In the genomic region with DNA sequence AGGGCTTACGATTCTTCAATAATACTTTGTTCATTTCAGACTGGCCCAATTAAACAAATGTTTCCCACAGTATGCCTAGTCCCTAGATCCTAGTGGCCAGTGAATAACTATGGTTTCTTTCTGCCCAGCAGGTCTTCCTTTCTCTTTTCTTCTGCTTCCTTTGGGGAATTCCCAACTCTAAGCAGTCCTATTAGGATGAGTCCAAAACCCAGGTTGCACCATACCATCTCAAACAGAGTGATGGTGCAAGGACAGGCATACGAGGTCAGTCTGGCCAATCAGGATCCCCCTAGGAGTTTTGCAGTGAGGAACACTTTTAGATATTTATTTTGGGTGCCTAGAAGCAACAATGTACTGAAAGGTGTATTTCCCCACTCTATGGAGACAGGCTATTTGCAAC, we compare ENCODE assay signal across 25 cellular contexts. TPM values are rescaled to one million over a fixed set of nuclear protein-coding genes. Genes with fewer than 3 reads are reported as not detected.
DNase-seq lines count a peak whose midpoint lies in the region; ATAC-seq, FAIRE-seq and TF ChIP-seq lines count a peak whose summit lies in the region.
"Had no signal": no experiment of that assay in that cellular context is flagged by ENCODE, and none has a peak within 500 bp of the region (broad histone marks: within the 10 kb centered on the region; RNA-seq: fewer than 3 reads in every experiment).

No MANE protein-coding gene starts in this region.

- TF ChIP-seq CTCF in GM23338 (conservative IDR thresholded peaks at IDR 0.05; ENCODE audit: low read depth in 2 of 2) (no peak), WTC11 (IDR thresholded peaks at IDR 0.05) (no peak), HepG2 (CRISPR knock-in tag; IDR thresholded peaks at IDR 0.05) (no peak), suprapubic skin (IDR thresholded peaks at IDR 0.05) (no peak)

- H3K4me1 Mint-ChIP-seq in GM23338, result peaks cover 5% of the 10 kb centered on the region; the same call in 2 of the 3 replicates
- H3K4me1 Mint-ChIP-seq in WTC11, result peaks cover 2% of the 10 kb centered on the region; the same call in 1 of the 2 replicates
- no peaks in the 10 kb centered on the region for H3K4me1 Mint-ChIP-seq in activated T-helper 17 cell treated with anti-CD3 and anti-CD28 coated beads, Interleukin-2, amount 50 U/mL, for 72 hours

- peaks cover 65% of the 10 kb centered on the region for H3K79me2 ChIP-seq in GM23338 (replicated peaks; ENCODE audit: insufficient read depth)
- H3K79me2 ChIP-seq in HepG2 (ENCODE audit: insufficient read depth, low read length), result peaks cover 43% of the 10 kb centered on the region

- H3K9me3 Mint-ChIP-seq in GM23338 (no peaks in the 10 kb centered on the region), WTC11 (no peaks in the 10 kb centered on the region)
- no peaks in the 10 kb centered on the region for H3K9me3 Mint-ChIP-seq in activated T-helper 17 cell treated with anti-CD3 and anti-CD28 coated beads, Interleukin-2, amount 50 U/mL, for 72 hours
- H3K9me3 Mint-ChIP-seq: CD8-positive, alpha-beta T cell; HFFc6 had no signal

- CTCF ChIA-PET in WTC11 (lab: Charles Lee), result interaction anchor here (1.1 to 1.2 kb wide), 2 partner anchors 40 to 81 kb away, joined by 3 read pairs; no protein-coding TSS in a partner anchor
- CTCF ChIA-PET in HepG2 (lab: Yijun Ruan, JAX; ENCODE audit: low intra/inter-chr PET ratio, low total read pairs), result no interaction called here

- no peak overlapping the region for H3K27ac Mint-ChIP-seq in GM23338
- peak overlapping the region; percentile 25; the same call in 1 of the 2 replicates for H3K27ac Mint-ChIP-seq in WTC11
- H3K27ac Mint-ChIP-seq in activated T-helper 17 cell treated with anti-CD3 and anti-CD28 coated beads, Interleukin-2, amount 50 U/mL, for 72 hours, result no peak overlapping the region
- H3K27ac Mint-ChIP-seq: CD8-positive, alpha-beta T cell; HFFc6 had no signal

- H3K36me3 ChIP-seq in GM23338 (ENCODE audit: insufficient read depth) (no peaks in the 10 kb centered on the region), HepG2 (replicated peaks in 1 of 2; ENCODE audit: control insufficient read depth in 1 of 2, insufficient read depth in 2 of 2, low read length in 2 of 2) (peaks cover 1 to 14% of the 10 kb centered on the region in 2 experiments; a peak in 4 of 5 replicates), suprapubic skin (no peaks in the 10 kb centered on the region)
- H3K36me3 ChIP-seq: MG63 had no signal

- H4K20me1 ChIP-seq in GM23338 (replicated peaks; ENCODE audit: insufficient read depth), result peaks cover 4% of the 10 kb centered on the region
- H4K20me1 ChIP-seq in HepG2 (ENCODE audit: insufficient read depth, low read length), result no peaks in the 10 kb centered on the region

- H3K9me3 ChIP-seq in HepG2 (ENCODE audit: low read length), result no peaks in the 10 kb centered on the region
- H3K9me3 ChIP-seq in suprapubic skin, result no peaks in the 10 kb centered on the region
- H3K9me3 ChIP-seq: HAP-1, MG63 had no signal

- H3K4me3 ChIP-seq in GM23338 (no peak overlapping the region), HepG2 (replicated peaks in 1 of 3; ENCODE audit: insufficient read depth in 1 of 3, low read depth in 2 of 3, low read length in 3 of 3) (no peak overlapping the region), suprapubic skin (no peak overlapping the region)
- H3K4me3 ChIP-seq: HAP-1, MG63, PC-9 had no signal

- no peaks in the 10 kb centered on the region for H3K9me2 ChIP-seq in GM23338 (ENCODE audit: insufficient read depth)

- WGBS in HepG2 (ENCODE audit: low lambda C conversion rate), result 55% methylated on average over 2 of the region's 2 CpGs
- 79% methylated on average over 2 of the region's 2 CpGs for WGBS in suprapubic skin

- TF ChIP-seq RAD21 in HepG2 (CRISPR knock-in tag; IDR thresholded peaks at IDR 0.05), result no peak

- ATAC-seq in GM23338 (peak; percentile 52; the same call in 2 of the 3 replicates), WTC11 (no peak), HepG2 (peak; percentile 41), GM19328 (IDR thresholded peaks at IDR 0.05; ENCODE audit: unreplicated experiment) (no peak)
- no peak for ATAC-seq in activated T-helper 17 cell treated with anti-CD3 and anti-CD28 coated beads, Interleukin-2, amount 50 U/mL, for 72 hours (replicated peaks)
- ATAC-seq: CD8-positive, alpha-beta T cell had no signal

- no peak overlapping the region for H3K4me2 ChIP-seq in GM23338
- no peak overlapping the region for H3K4me2 ChIP-seq in HepG2 (ENCODE audit: low read depth, low read length)
- H3K4me2 ChIP-seq: PC-9 had no signal

- DNase-seq in GM23338 (ENCODE audit: low spot score) (no peak), WTC11 (ENCODE audit: low spot score) (no peak), HepG2 (ENCODE audit: low spot score) (no peak), suprapubic skin (ENCODE audit: low spot score in 2 of 2) (no peak)
- DNase-seq in activated CD4-positive, CD25-positive, alpha-beta regulatory T cell (lab: John Stamatoyannopoulos, UW), result no peak
- DNase-seq: CD8-positive, alpha-beta T cell; DMS 273 treated with DMSO at 0.1 percent for 48 hours; DND-41; GOT3; HFFc6; KBM-7; MG63; NCI-H1694; NCI-H2029 treated with DMSO at 0.1 percent for 48 hours; NCI-H446 treated with DMSO at 0.1 percent for 48 hours; NCI-H526; NCI-H82; PC-9; RPMI8226; SHP77 had no signal

- H3K4me1 ChIP-seq in GM23338 (ENCODE audit: insufficient read depth) (no peaks in the 10 kb centered on the region), HepG2 (ENCODE audit: insufficient read depth, low read length) (peaks cover 78% of the 10 kb centered on the region), suprapubic skin (peaks cover 61% of the 10 kb centered on the region)
- H3K4me1 ChIP-seq: HAP-1 had no signal

- H3K27me3 Mint-ChIP-seq in GM23338 (ENCODE audit: insufficient read depth, low read depth, poor library complexity) (no peaks in the 10 kb centered on the region), WTC11 (ENCODE audit: low read depth) (no peaks in the 10 kb centered on the region)
- H3K27me3 Mint-ChIP-seq in activated T-helper 17 cell treated with anti-CD3 and anti-CD28 coated beads, Interleukin-2, amount 50 U/mL, for 72 hours, result peaks cover 4% of the 10 kb centered on the region

- H3K9ac ChIP-seq in HepG2 (ENCODE audit: insufficient read depth, low read depth, low read length), result no peak overlapping the region

- no TSS peak for BruUV-seq in HepG2 (replicated peaks; lab: Mats Ljungman, UMichigan)

- intact Hi-C loops in HepG2 (cut with micrococcal nuclease; ENCODE audit: unreplicated experiment), result no loop called here

- peak; percentile 32 for FAIRE-seq in HepG2 (lab: Jason Lieb, UNC)
- FAIRE-seq: GM19239 had no signal

- H2AFZ ChIP-seq in GM23338, result no peak overlapping the region
- no peak overlapping the region for H2AFZ ChIP-seq in HepG2 (ENCODE audit: low read length)
- H2AFZ ChIP-seq: PC-9 had no signal

- no peak overlapping the region for H3K27ac ChIP-seq in GM23338 (ENCODE audit: low read depth)
- no peak overlapping the region for H3K27ac ChIP-seq in HepG2 (ENCODE audit: extremely low read length, insufficient read depth, low read length)
- H3K27ac ChIP-seq in suprapubic skin, result peak overlapping the region; percentile 54
- H3K27ac ChIP-seq: C4-2B, PC-9 had no signal

- TF ChIP-seq POLR2A in HepG2 (IDR thresholded peaks at IDR 0.05; ENCODE audit: insufficient read depth in 1 of 2, low read depth in 2 of 2, low read length in 2 of 2), result no peak
- no peak for TF ChIP-seq POLR2A in suprapubic skin (IDR thresholded peaks at IDR 0.05)

- no peaks in the 10 kb centered on the region for H3K36me3 Mint-ChIP-seq in GM23338 (ENCODE audit: low read depth)
- H3K36me3 Mint-ChIP-seq in WTC11, result no peaks in the 10 kb centered on the region
- H3K36me3 Mint-ChIP-seq in activated T-helper 17 cell treated with anti-CD3 and anti-CD28 coated beads, Interleukin-2, amount 50 U/mL, for 72 hours (ENCODE audit: low read depth), result no peaks in the 10 kb centered on the region
- H3K36me3 Mint-ChIP-seq: CD8-positive, alpha-beta T cell had no signal

- in situ Hi-C loops in HepG2 (cut with HindIII; ENCODE audit: extremely low pct_ligation_motif_present, low pct_unique_long_range_greater_than_20kb), result no loop called here

- H3K4me3 Mint-ChIP-seq in GM23338, result no peak overlapping the region
- H3K4me3 Mint-ChIP-seq in WTC11, result no peak overlapping the region
- H3K4me3 Mint-ChIP-seq in activated T-helper 17 cell treated with anti-CD3 and anti-CD28 coated beads, Interleukin-2, amount 50 U/mL, for 72 hours, result no peak overlapping the region
- H3K4me3 Mint-ChIP-seq: CD8-positive, alpha-beta T cell; HFFc6 had no signal

- TF ChIP-seq EP300 in HepG2 (IDR thresholded peaks at IDR 0.05; ENCODE audit: low read depth in 2 of 2, low read length in 2 of 2) (0 out of 4 replicates have a peak, but pooled peaks of 1 of the 2 experiments have one; percentile 13), HepG2 (CRISPR knock-in tag; IDR thresholded peaks at IDR 0.05; ENCODE audit: borderline replicate concordance) (no peak), suprapubic skin (IDR thresholded peaks at IDR 0.05) (no peak)

- H3K27me3 ChIP-seq in GM23338 (ENCODE audit: insufficient read depth), result no peaks in the 10 kb centered on the region
- no peaks in the 10 kb centered on the region for H3K27me3 ChIP-seq in HepG2 (ENCODE audit: control insufficient read depth in 1 of 2, insufficient read depth in 2 of 2, low read length in 2 of 2)
- H3K27me3 ChIP-seq in suprapubic skin, result no peaks in the 10 kb centered on the region
- H3K27me3 ChIP-seq: MG63 had no signal

- no peaks in the 10 kb centered on the region for H3F3A ChIP-seq in GM23338 (replicated peaks; ENCODE audit: low read depth)

- POLR2A ChIA-PET in WTC11 (lab: Charles Lee) (no interaction called here), HepG2 (lab: Yijun Ruan, JAX) (no interaction called here)

RNA-seq across cellular contexts. Expression of gene CCDC34, which starts 41.4 kb away (rescaled TPM):
- total RNA-seq in GM23338 (2014; rRNA removed; shearing (Covaris generic)), result 7.4 and 10.1 TPM in 2 replicates
- polyA plus RNA-seq in GM23338 (2016; fragmentation: Nextera tagmentation; extraction: Ambion mirVana) (47.9 and 56.0 TPM in 2 replicates), HepG2 (2011; rRNA removed) (3.2 and 7.6 TPM in 2 replicates)
- total RNA-seq in WTC11 (2021) (18.9 to 23.7 TPM (median 22.8 TPM) in 3 replicates), HepG2 (2016; rRNA removed; fragmentation: Illumina TruSeq; extraction: Trizol) (34.3 and 37.9 TPM in 2 replicates), suprapubic skin (1 to 10 TPM; 3.2 to 8.0 (median 4.0) TPM)
- total RNA-seq in HepG2 (2016; cell fraction: cytosol; rRNA removed; fragmentation: Illumina TruSeq; extraction: Trizol; ENCODE audit: low read depth), result 10.7 and 11.6 TPM in 2 replicates
- total RNA-seq in HepG2 (2016; cell fraction: insoluble cytoplasmic fraction; rRNA removed; fragmentation: Illumina TruSeq; extraction: Trizol), result 35.1 and 40.9 TPM in 2 replicates
- 18.2 and 19.0 TPM in 2 replicates for total RNA-seq in HepG2 (2016; cell fraction: membrane; rRNA removed; fragmentation: Illumina TruSeq; extraction: Trizol)
- total RNA-seq in HepG2 (2016; cell fraction: nucleus; rRNA removed; fragmentation: Illumina TruSeq; extraction: Trizol), result 16.1 and 19.6 TPM in 2 replicates
- polyA plus RNA-seq in HepG2 (2011; cell fraction: cytosol; rRNA removed), result 3.7 and 5.9 TPM in 2 replicates
- 2.3 and 2.6 TPM in 2 replicates for polyA plus RNA-seq in HepG2 (2011; cell fraction: nucleus; rRNA removed)
- polyA plus RNA-seq in HepG2 (2012), result 7.7 and 20.2 TPM in 2 replicates
- polyA plus RNA-seq in HepG2 (2016; cell fraction: cytosol; fragmentation: Illumina TruSeq; extraction: Trizol; ENCODE audit: low read depth), result 7.5 and 10.1 TPM in 2 replicates
- polyA plus RNA-seq in HepG2 (2016; cell fraction: insoluble cytoplasmic fraction; fragmentation: Illumina TruSeq; extraction: Trizol; ENCODE audit: low read depth), result 54.7 and 54.9 TPM in 2 replicates
- polyA plus RNA-seq in HepG2 (2016; cell fraction: membrane; fragmentation: Illumina TruSeq; extraction: Trizol; ENCODE audit: low read depth), result 14.2 and 15.6 TPM in 2 replicates
- polyA plus RNA-seq in HepG2 (2016; cell fraction: nucleus; fragmentation: Illumina TruSeq; extraction: Trizol; ENCODE audit: insufficient read depth, low read depth), result 22.5 and 25.2 TPM in 2 replicates
- 6.1 and 10.4 TPM in 2 replicates for polyA minus RNA-seq in HepG2 (2011; rRNA and poly(A)+ RNA removed; ENCODE audit: low replicate concordance)
- 3.0 and 3.5 TPM in 2 replicates for polyA minus RNA-seq in HepG2 (2011; cell fraction: cytosol; rRNA and poly(A)+ RNA removed)
- polyA minus RNA-seq in HepG2 (2011; cell fraction: nucleus; rRNA and poly(A)+ RNA removed), result 15.7 and 17.0 TPM in 2 replicates
- total RNA-seq in activated T-helper 17 cell treated with anti-CD3 and anti-CD28 coated beads, Interleukin-2, amount 50 U/mL, for 72 hours, result 10 to 100 TPM in 1 of 2 donors, 1 to 10 TPM in 1; 9.8 to 19.1 TPM

Comparison
In these comparisons a context has a peak if more than half of its experiments do, and no peak if none do; other contexts are left out.
1. ATAC-seq: peak in GM23338 (single experiment) and HepG2 (single experiment); none in WTC11 (single experiment), activated T-helper 17 cell treated with anti-CD3 and anti-CD28 coated beads, Interleukin-2, amount 50 U/mL, for 72 hours (single experiment) and GM19328 (single experiment).